1 cellular context compared by ENCODE assay signal in genomic region chr14:53461823-53462222, GRCh38.
TF ChIP-seq lines count a peak whose summit lies in the region.

No MANE protein-coding gene starts in this region.

TF ChIP-seq in HCT116, 20 proteins besides CTCF, POLR2A, EP300 and RAD21:
- TF ChIP-seq SP1 (IDR thresholded peaks at IDR 0.05; ENCODE audit: low read depth) (no peak), POLR2AphosphoS5 (IDR thresholded peaks at IDR 0.05; ENCODE audit: low read depth, low read length) (no peak), FOSL1 (IDR thresholded peaks at IDR 0.05; ENCODE audit: low read depth) (no peak), REST (IDR thresholded peaks at IDR 0.05; ENCODE audit: low read depth) (no peak), EZH2phosphoT487 (IDR thresholded peaks at IDR 0.05; ENCODE audit: borderline replicate concordance) (no peak), CEBPB (IDR thresholded peaks at IDR 0.05; ENCODE audit: low read depth) (no peak), ZFX (IDR thresholded peaks at IDR 0.05) (no peak), ELF1 (IDR thresholded peaks at IDR 0.05; ENCODE audit: borderline replicate concordance, low read depth) (no peak), ZNF274 (IDR thresholded peaks at IDR 0.05; ENCODE audit: low read depth, low read length) (no peak), SIN3A (IDR thresholded peaks at IDR 0.05; ENCODE audit: low read depth) (no peak), MAX (IDR thresholded peaks at IDR 0.05) (no peak), YY1 (IDR thresholded peaks at IDR 0.05; ENCODE audit: extremely low read depth, insufficient replicate concordance, low read depth, low read length) (no peak), JUND (IDR thresholded peaks at IDR 0.05) (no peak), CBX3 (IDR thresholded peaks at IDR 0.05; ENCODE audit: low read depth) (no peak), TCF7L2 (IDR thresholded peaks at IDR 0.05; ENCODE audit: borderline replicate concordance, extremely low read depth, insufficient read depth, insufficient read length) (no peak)
